ENCODE assay signal across 1 cellular context in the genomic region with DNA sequence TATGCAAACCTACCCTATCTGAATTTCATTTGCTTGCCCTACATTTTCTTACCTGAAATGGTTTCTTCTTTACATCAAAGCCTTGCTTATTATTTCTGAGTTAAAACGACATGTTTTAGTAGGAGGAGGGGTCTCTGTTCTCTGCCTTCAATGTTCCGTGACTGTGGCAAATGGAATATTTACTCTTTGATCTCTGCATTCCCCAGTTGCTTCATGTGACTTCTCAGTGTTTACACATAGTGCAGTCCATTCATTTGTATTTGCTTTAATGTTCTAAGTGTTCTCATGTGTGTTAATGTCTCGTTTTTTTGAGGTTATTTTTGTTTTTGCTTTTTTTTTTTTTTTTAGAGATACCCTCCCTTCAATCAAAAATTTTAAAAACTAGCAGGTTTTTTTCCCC.
A peak's percentile ranks its signal among the peaks of the same experiment; 100 is the strongest.
TF ChIP-seq lines count a peak whose summit lies in the region.

No MANE protein-coding gene starts in this region.

TF ChIP-seq in HepG2, 621 proteins besides CTCF, POLR2A, EP300 and RAD21 (continued from another document and continues in another):
- TF ChIP-seq, protein P1, sequence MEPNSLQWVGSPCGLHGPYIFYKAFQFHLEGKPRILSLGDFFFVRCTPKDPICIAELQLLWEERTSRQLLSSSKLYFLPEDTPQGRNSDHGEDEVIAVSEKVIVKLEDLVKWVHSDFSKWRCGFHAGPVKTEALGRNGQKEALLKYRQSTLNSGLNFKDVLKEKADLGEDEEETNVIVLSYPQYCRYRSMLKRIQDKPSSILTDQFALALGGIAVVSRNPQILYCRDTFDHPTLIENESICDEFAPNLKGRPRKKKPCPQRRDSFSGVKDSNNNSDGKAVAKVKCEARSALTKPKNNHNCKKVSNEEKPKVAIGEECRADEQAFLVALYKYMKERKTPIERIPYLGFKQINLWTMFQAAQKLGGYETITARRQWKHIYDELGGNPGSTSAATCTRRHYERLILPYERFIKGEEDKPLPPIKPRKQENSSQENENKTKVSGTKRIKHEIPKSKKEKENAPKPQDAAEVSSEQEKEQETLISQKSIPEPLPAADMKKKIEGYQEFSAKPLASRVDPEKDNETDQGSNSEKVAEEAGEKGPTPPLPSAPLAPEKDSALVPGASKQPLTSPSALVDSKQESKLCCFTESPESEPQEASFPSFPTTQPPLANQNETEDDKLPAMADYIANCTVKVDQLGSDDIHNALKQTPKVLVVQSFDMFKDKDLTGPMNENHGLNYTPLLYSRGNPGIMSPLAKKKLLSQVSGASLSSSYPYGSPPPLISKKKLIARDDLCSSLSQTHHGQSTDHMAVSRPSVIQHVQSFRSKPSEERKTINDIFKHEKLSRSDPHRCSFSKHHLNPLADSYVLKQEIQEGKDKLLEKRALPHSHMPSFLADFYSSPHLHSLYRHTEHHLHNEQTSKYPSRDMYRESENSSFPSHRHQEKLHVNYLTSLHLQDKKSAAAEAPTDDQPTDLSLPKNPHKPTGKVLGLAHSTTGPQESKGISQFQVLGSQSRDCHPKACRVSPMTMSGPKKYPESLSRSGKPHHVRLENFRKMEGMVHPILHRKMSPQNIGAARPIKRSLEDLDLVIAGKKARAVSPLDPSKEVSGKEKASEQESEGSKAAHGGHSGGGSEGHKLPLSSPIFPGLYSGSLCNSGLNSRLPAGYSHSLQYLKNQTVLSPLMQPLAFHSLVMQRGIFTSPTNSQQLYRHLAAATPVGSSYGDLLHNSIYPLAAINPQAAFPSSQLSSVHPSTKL (CRISPR knock-in tag; IDR thresholded peaks at IDR 0.05): peak; percentile 97
- no peak for TF ChIP-seq ZNF292 (CRISPR knock-in tag; IDR thresholded peaks at IDR 0.05; ENCODE audit: borderline replicate concordance, low read depth)
- TF ChIP-seq, protein P2, sequence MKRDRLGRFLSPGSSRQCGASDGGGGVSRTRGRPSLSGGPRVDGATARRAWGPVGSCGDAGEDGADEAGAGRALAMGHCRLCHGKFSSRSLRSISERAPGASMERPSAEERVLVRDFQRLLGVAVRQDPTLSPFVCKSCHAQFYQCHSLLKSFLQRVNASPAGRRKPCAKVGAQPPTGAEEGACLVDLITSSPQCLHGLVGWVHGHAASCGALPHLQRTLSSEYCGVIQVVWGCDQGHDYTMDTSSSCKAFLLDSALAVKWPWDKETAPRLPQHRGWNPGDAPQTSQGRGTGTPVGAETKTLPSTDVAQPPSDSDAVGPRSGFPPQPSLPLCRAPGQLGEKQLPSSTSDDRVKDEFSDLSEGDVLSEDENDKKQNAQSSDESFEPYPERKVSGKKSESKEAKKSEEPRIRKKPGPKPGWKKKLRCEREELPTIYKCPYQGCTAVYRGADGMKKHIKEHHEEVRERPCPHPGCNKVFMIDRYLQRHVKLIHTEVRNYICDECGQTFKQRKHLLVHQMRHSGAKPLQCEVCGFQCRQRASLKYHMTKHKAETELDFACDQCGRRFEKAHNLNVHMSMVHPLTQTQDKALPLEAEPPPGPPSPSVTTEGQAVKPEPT (CRISPR knock-in tag; IDR thresholded peaks at IDR 0.05; ENCODE audit: low read depth): no peak
- TF ChIP-seq, protein P3, sequence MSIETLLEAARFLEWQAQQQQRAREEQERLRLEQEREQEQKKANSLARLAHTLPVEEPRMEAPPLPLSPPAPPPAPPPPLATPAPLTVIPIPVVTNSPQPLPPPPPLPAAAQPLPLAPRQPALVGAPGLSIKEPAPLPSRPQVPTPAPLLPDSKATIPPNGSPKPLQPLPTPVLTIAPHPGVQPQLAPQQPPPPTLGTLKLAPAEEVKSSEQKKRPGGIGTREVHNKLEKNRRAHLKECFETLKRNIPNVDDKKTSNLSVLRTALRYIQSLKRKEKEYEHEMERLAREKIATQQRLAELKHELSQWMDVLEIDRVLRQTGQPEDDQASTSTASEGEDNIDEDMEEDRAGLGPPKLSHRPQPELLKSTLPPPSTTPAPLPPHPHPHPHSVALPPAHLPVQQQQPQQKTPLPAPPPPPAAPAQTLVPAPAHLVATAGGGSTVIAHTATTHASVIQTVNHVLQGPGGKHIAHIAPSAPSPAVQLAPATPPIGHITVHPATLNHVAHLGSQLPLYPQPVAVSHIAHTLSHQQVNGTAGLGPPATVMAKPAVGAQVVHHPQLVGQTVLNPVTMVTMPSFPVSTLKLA (IDR thresholded peaks at IDR 0.05): peak; percentile 48
- TF ChIP-seq HMG20A (CRISPR knock-in tag; IDR thresholded peaks at IDR 0.05; ENCODE audit: borderline replicate concordance): peak; percentile 95
- TF ChIP-seq NAIF1 (CRISPR knock-in tag; IDR thresholded peaks at IDR 0.05; ENCODE audit: borderline replicate concordance): no peak
- TF ChIP-seq, protein P4, sequence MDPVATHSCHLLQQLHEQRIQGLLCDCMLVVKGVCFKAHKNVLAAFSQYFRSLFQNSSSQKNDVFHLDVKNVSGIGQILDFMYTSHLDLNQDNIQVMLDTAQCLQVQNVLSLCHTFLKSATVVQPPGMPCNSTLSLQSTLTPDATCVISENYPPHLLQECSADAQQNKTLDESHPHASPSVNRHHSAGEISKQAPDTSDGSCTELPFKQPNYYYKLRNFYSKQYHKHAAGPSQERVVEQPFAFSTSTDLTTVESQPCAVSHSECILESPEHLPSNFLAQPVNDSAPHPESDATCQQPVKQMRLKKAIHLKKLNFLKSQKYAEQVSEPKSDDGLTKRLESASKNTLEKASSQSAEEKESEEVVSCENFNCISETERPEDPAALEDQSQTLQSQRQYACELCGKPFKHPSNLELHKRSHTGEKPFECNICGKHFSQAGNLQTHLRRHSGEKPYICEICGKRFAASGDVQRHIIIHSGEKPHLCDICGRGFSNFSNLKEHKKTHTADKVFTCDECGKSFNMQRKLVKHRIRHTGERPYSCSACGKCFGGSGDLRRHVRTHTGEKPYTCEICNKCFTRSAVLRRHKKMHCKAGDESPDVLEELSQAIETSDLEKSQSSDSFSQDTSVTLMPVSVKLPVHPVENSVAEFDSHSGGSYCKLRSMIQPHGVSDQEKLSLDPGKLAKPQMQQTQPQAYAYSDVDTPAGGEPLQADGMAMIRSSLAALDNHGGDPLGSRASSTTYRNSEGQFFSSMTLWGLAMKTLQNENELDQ (CRISPR knock-in tag; IDR thresholded peaks at IDR 0.05; ENCODE audit: borderline replicate concordance): no peak
- TF ChIP-seq ADNP (CRISPR knock-in tag; IDR thresholded peaks at IDR 0.05): no peak
- no peak for TF ChIP-seq JUND (CRISPR knock-in tag; IDR thresholded peaks at IDR 0.05)
- TF ChIP-seq NFYC (CRISPR knock-in tag; IDR thresholded peaks at IDR 0.05): no peak
- TF ChIP-seq, protein P5, sequence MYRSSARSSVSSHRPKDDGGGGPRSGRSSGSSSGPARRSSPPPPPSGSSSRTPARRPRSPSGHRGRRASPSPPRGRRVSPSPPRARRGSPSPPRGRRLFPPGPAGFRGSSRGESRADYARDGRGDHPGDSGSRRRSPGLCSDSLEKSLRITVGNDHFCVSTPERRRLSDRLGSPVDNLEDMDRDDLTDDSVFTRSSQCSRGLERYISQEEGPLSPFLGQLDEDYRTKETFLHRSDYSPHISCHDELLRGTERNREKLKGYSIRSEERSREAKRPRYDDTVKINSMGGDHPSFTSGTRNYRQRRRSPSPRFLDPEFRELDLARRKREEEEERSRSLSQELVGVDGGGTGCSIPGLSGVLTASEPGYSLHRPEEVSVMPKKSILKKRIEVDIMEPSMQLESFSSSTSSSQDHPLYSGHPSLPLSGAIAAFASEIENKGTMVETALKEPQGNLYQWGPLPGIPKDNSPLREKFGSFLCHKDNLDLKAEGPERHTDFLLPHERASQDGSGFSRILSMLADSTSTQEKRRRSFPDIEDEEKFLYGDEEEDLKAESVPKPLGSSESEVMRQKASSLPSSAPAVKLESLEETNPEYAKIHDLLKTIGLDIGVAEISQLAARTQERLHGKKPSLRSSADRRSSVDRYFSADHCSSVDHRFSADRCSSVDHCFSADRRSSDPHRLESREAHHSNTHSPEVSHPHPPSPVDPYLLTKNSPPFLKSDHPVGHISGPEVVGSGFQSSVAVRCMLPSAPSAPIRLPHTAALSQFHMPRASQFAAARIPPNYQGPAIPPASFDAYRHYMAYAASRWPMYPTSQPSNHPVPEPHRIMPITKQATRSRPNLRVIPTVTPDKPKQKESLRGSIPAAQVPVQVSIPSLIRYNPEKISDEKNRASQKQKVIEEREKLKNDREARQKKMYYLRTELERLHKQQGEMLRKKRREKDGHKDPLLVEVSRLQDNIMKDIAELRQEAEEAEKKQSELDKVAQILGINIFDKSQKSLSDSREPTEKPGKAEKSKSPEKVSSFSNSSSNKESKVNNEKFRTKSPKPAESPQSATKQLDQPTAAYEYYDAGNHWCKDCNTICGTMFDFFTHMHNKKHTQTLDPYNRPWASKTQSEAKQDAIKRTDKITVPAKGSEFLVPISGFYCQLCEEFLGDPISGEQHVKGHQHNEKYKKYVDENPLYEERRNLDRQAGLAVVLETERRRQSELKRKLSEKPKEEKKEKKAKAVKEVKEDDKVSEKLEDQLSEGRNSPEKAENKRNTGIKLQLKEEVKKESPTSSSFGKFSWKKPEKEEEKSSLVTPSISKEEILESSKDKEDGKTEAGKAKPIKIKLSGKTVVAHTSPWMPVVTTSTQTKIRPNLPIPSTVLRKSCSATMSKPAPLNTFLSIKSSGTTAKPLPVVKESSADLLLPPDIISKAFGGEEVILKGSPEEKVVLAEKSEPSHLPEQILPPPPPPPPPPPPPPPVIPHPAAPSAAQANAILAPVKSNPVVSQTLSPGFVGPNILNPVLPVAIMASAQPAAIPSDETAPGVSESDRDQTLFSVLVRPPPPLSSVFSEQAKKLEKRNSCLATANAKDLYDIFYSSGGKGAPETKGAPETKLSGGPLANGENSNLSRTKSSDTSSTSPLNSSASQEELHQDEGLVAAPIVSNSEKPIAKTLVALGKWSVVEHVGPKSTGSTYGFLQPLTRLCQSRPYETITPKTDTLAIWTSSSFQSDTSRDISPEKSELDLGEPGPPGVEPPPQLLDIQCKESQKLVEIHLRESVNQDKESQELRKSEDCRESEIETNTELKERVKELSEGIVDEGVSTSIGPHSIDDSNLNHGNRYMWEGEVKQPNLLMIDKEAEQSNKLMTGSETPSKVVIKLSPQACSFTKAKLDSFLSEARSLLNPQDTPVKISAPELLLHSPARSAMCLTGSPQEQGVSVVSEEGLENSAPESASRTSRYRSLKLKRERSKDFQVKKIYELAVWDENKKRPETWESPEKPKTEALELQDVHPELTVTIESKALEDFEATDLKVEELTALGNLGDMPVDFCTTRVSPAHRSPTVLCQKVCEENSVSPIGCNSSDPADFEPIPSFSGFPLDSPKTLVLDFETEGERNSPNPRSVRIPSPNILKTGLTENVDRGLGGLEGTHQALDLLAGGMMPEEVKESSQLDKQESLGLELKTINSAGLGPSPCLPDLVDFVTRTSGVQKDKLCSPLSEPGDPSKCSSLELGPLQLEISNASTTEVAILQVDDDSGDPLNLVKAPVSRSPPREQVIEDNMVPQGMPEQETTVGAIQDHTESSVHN (CRISPR knock-in tag; IDR thresholded peaks at IDR 0.05): no peak
- TF ChIP-seq, protein P6, sequence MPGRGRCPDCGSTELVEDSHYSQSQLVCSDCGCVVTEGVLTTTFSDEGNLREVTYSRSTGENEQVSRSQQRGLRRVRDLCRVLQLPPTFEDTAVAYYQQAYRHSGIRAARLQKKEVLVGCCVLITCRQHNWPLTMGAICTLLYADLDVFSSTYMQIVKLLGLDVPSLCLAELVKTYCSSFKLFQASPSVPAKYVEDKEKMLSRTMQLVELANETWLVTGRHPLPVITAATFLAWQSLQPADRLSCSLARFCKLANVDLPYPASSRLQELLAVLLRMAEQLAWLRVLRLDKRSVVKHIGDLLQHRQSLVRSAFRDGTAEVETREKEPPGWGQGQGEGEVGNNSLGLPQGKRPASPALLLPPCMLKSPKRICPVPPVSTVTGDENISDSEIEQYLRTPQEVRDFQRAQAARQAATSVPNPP (CRISPR knock-in tag; IDR thresholded peaks at IDR 0.05): no peak
- no peak for TF ChIP-seq ZNF788 (CRISPR knock-in tag; IDR thresholded peaks at IDR 0.05; ENCODE audit: borderline replicate concordance)
- no peak for TF ChIP-seq ZNF883 (CRISPR knock-in tag; IDR thresholded peaks at IDR 0.05; ENCODE audit: not compliant biosample characterization)
- no peak for TF ChIP-seq ZMYM3 (CRISPR knock-in tag; IDR thresholded peaks at IDR 0.05)
- no peak for TF ChIP-seq PHF8 (CRISPR knock-in tag; IDR thresholded peaks at IDR 0.05)
- no peak for TF ChIP-seq ZNF431 (CRISPR knock-in tag; IDR thresholded peaks at IDR 0.05; ENCODE audit: borderline replicate concordance, low read depth)
- no peak for TF ChIP-seq FOXM1 (CRISPR knock-in tag; IDR thresholded peaks at IDR 0.05)
- TF ChIP-seq, protein P7, sequence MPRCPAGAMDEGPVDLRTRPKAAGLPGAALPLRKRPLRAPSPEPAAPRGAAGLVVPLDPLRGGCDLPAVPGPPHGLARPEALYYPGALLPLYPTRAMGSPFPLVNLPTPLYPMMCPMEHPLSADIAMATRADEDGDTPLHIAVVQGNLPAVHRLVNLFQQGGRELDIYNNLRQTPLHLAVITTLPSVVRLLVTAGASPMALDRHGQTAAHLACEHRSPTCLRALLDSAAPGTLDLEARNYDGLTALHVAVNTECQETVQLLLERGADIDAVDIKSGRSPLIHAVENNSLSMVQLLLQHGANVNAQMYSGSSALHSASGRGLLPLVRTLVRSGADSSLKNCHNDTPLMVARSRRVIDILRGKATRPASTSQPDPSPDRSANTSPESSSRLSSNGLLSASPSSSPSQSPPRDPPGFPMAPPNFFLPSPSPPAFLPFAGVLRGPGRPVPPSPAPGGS (CRISPR knock-in tag; IDR thresholded peaks at IDR 0.05): no peak
- TF ChIP-seq EEA1 (CRISPR knock-in tag; IDR thresholded peaks at IDR 0.05; ENCODE audit: borderline replicate concordance): no peak
- TF ChIP-seq SOX5 (CRISPR knock-in tag; IDR thresholded peaks at IDR 0.05; ENCODE audit: borderline replicate concordance): peak; percentile 96
- no peak for TF ChIP-seq ZNF33A (CRISPR knock-in tag; IDR thresholded peaks at IDR 0.05; ENCODE audit: borderline replicate concordance)
- TF ChIP-seq, protein P8, sequence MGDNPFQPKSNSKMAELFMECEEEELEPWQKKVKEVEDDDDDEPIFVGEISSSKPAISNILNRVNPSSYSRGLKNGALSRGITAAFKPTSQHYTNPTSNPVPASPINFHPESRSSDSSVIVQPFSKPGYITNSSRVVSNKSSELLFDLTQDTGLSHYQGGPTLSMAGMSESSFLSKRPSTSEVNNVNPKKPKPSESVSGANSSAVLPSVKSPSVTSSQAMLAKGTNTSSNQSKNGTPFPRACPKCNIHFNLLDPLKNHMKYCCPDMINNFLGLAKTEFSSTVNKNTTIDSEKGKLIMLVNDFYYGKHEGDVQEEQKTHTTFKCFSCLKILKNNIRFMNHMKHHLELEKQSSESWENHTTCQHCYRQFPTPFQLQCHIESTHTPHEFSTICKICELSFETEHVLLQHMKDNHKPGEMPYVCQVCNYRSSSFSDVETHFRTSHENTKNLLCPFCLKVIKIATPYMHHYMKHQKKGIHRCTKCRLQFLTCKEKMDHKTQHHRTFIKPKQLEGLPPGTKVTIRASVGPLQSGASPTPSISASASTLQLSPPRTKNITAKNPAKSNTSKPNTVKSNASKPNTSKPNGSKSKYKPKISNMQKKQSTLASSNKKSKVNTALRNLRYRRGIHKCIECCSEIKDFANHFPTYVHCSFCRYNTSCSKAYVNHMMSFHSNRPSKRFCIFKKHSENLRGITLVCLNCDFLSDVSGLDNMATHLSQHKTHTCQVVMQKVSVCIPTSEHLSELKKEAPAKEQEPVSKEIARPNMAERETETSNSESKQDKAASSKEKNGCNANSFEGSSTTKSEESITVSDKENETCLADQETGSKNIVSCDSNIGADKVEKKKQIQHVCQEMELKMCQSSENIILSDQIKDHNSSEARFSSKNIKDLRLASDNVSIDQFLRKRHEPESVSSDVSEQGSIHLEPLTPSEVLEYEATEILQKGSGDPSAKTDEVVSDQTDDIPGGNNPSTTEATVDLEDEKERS (CRISPR knock-in tag; IDR thresholded peaks at IDR 0.05): no peak
- 0 out of 2 replicates have a peak, but pooled peaks have one; percentile 41 for TF ChIP-seq SMAD3 (CRISPR knock-in tag; IDR thresholded peaks at IDR 0.05)
- TF ChIP-seq ZNF737 (CRISPR knock-in tag; IDR thresholded peaks at IDR 0.05; ENCODE audit: borderline replicate concordance): no peak
- TF ChIP-seq ZKSCAN8 (CRISPR knock-in tag; IDR thresholded peaks at IDR 0.05; ENCODE audit: borderline replicate concordance): peak; percentile 61; the same call in 1 of the 2 replicates
- TF ChIP-seq NFE2L1 (CRISPR knock-in tag; IDR thresholded peaks at IDR 0.05; ENCODE audit: borderline replicate concordance): no peak
- no peak for TF ChIP-seq ELF4 (CRISPR knock-in tag; IDR thresholded peaks at IDR 0.05; ENCODE audit: borderline replicate concordance)
- TF ChIP-seq ZNF143 (CRISPR knock-in tag; IDR thresholded peaks at IDR 0.05): no peak
- TF ChIP-seq ZNF24 (IDR thresholded peaks at IDR 0.05): no peak
